In genomic region chr4:6393066-6393465, GRCh38 we compare ENCODE assay signal across 1 cellular context.
TF ChIP-seq lines count a peak whose summit lies in the region.

No MANE protein-coding gene starts in this region.

TF ChIP-seq in HCT116, 20 proteins besides CTCF, POLR2A, EP300 and RAD21 (continued from another document):
- TF ChIP-seq REST (IDR thresholded peaks at IDR 0.05; ENCODE audit: low read depth): no peak
- TF ChIP-seq SP1 (IDR thresholded peaks at IDR 0.05; ENCODE audit: low read depth): no peak
- TF ChIP-seq ATF3 (IDR thresholded peaks at IDR 0.05): no peak
- TF ChIP-seq ZBTB33 (IDR thresholded peaks at IDR 0.05; ENCODE audit: extremely low read depth, insufficient replicate concordance, low read length): no peak
